1 cellular context compared by ENCODE assay signal in the genomic region with DNA sequence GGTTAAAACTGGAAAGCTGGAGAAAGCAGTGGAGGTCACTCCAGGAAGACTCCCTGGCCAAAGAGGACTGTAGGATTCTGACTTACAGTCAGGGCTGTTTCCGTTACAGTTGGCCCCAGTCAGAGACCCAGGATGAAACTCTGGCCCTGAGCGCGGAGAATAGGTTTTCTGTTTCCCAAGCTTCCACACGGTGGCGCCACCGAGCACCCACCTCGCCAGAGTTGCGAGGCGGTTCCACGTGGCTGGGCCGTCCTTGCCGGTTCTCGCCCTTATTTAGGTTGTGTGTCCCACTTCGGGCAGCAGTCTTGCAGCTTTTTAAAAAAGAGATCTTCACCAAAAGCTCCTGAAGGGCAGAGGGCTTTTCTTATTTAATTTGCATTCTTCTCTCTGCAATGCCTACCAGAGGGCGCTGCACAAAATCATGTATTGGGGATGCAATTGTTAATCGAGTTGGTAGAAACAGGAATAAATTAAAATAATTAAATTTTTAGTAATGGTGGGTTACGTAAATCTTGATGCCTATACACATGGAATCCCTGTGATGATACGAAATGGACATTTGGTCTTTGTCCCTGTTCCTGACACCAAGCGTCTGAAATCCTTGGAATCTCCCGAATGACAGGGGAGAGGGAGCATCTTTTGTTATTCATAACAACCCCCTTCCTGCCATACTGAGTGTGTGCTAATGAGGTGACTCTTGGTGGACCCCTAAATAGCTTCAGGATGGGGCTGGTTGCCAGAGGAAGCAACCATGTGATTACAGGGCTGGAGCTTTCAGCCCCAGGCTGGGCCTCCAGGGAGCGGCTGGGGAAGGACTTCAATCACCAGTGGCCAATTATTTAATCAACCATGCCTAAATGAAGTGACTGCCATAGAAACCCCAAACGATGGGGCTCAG.
A peak's percentile ranks its signal among the peaks of the same experiment; 100 is the strongest.
TF ChIP-seq lines count a peak whose summit lies in the region.

No MANE protein-coding gene starts in this region.

TF ChIP-seq in K562, 482 proteins besides CTCF, POLR2A, EP300 and RAD21 (continues in another document):
- no peak for TF ChIP-seq ZBTB7A (IDR thresholded peaks at IDR 0.05; ENCODE audit: borderline replicate concordance, control insufficient read depth, low read depth, low read length)
- TF ChIP-seq, protein P1, sequence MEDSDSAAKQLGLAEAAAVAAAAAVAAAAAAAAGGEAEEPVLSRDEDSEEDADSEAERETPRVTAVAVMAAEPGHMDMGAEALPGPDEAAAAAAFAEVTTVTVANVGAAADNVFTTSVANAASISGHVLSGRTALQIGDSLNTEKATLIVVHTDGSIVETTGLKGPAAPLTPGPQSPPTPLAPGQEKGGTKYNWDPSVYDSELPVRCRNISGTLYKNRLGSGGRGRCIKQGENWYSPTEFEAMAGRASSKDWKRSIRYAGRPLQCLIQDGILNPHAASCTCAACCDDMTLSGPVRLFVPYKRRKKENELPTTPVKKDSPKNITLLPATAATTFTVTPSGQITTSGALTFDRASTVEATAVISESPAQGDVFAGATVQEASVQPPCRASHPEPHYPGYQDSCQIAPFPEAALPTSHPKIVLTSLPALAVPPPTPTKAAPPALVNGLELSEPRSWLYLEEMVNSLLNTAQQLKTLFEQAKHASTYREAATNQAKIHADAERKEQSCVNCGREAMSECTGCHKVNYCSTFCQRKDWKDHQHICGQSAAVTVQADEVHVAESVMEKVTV (CRISPR knock-in tag; IDR thresholded peaks at IDR 0.05): no peak
- TF ChIP-seq BDP1 (IDR thresholded peaks at IDR 0.05; ENCODE audit: insufficient read depth, insufficient read length): no peak
- TF ChIP-seq, protein P2, sequence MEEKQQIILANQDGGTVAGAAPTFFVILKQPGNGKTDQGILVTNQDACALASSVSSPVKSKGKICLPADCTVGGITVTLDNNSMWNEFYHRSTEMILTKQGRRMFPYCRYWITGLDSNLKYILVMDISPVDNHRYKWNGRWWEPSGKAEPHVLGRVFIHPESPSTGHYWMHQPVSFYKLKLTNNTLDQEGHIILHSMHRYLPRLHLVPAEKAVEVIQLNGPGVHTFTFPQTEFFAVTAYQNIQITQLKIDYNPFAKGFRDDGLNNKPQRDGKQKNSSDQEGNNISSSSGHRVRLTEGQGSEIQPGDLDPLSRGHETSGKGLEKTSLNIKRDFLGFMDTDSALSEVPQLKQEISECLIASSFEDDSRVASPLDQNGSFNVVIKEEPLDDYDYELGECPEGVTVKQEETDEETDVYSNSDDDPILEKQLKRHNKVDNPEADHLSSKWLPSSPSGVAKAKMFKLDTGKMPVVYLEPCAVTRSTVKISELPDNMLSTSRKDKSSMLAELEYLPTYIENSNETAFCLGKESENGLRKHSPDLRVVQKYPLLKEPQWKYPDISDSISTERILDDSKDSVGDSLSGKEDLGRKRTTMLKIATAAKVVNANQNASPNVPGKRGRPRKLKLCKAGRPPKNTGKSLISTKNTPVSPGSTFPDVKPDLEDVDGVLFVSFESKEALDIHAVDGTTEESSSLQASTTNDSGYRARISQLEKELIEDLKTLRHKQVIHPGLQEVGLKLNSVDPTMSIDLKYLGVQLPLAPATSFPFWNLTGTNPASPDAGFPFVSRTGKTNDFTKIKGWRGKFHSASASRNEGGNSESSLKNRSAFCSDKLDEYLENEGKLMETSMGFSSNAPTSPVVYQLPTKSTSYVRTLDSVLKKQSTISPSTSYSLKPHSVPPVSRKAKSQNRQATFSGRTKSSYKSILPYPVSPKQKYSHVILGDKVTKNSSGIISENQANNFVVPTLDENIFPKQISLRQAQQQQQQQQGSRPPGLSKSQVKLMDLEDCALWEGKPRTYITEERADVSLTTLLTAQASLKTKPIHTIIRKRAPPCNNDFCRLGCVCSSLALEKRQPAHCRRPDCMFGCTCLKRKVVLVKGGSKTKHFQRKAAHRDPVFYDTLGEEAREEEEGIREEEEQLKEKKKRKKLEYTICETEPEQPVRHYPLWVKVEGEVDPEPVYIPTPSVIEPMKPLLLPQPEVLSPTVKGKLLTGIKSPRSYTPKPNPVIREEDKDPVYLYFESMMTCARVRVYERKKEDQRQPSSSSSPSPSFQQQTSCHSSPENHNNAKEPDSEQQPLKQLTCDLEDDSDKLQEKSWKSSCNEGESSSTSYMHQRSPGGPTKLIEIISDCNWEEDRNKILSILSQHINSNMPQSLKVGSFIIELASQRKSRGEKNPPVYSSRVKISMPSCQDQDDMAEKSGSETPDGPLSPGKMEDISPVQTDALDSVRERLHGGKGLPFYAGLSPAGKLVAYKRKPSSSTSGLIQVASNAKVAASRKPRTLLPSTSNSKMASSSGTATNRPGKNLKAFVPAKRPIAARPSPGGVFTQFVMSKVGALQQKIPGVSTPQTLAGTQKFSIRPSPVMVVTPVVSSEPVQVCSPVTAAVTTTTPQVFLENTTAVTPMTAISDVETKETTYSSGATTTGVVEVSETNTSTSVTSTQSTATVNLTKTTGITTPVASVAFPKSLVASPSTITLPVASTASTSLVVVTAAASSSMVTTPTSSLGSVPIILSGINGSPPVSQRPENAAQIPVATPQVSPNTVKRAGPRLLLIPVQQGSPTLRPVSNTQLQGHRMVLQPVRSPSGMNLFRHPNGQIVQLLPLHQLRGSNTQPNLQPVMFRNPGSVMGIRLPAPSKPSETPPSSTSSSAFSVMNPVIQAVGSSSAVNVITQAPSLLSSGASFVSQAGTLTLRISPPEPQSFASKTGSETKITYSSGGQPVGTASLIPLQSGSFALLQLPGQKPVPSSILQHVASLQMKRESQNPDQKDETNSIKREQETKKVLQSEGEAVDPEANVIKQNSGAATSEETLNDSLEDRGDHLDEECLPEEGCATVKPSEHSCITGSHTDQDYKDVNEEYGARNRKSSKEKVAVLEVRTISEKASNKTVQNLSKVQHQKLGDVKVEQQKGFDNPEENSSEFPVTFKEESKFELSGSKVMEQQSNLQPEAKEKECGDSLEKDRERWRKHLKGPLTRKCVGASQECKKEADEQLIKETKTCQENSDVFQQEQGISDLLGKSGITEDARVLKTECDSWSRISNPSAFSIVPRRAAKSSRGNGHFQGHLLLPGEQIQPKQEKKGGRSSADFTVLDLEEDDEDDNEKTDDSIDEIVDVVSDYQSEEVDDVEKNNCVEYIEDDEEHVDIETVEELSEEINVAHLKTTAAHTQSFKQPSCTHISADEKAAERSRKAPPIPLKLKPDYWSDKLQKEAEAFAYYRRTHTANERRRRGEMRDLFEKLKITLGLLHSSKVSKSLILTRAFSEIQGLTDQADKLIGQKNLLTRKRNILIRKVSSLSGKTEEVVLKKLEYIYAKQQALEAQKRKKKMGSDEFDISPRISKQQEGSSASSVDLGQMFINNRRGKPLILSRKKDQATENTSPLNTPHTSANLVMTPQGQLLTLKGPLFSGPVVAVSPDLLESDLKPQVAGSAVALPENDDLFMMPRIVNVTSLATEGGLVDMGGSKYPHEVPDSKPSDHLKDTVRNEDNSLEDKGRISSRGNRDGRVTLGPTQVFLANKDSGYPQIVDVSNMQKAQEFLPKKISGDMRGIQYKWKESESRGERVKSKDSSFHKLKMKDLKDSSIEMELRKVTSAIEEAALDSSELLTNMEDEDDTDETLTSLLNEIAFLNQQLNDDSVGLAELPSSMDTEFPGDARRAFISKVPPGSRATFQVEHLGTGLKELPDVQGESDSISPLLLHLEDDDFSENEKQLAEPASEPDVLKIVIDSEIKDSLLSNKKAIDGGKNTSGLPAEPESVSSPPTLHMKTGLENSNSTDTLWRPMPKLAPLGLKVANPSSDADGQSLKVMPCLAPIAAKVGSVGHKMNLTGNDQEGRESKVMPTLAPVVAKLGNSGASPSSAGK (IDR thresholded peaks at IDR 0.05): peak; percentile 96
- TF ChIP-seq MAFK (IDR thresholded peaks at IDR 0.05; ENCODE audit: low read length): no peak
- no peak for TF ChIP-seq MAFF (IDR thresholded peaks at IDR 0.05; ENCODE audit: low read length)
- no peak for TF ChIP-seq CSDE1 (IDR thresholded peaks at IDR 0.05)
- peak; percentile 66 for TF ChIP-seq CXXC5 (CRISPR knock-in tag; IDR thresholded peaks at IDR 0.05)
- TF ChIP-seq ZSCAN29 (IDR thresholded peaks at IDR 0.05): no peak
- no peak for TF ChIP-seq DACH1 (IDR thresholded peaks at IDR 0.05; ENCODE audit: partially characterized antibody)
- TF ChIP-seq, protein P3, sequence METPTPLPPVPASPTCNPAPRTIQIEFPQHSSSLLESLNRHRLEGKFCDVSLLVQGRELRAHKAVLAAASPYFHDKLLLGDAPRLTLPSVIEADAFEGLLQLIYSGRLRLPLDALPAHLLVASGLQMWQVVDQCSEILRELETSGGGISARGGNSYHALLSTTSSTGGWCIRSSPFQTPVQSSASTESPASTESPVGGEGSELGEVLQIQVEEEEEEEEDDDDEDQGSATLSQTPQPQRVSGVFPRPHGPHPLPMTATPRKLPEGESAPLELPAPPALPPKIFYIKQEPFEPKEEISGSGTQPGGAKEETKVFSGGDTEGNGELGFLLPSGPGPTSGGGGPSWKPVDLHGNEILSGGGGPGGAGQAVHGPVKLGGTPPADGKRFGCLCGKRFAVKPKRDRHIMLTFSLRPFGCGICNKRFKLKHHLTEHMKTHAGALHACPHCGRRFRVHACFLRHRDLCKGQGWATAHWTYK (CRISPR knock-in tag; IDR thresholded peaks at IDR 0.05): no peak
- TF ChIP-seq MYBL2 (IDR thresholded peaks at IDR 0.05; ENCODE audit: low read depth): no peak
- TF ChIP-seq MYBL2 (CRISPR knock-in tag; IDR thresholded peaks at IDR 0.05; ENCODE audit: borderline replicate concordance): no peak
- TF ChIP-seq MBD2 (IDR thresholded peaks at IDR 0.05; ENCODE audit: borderline replicate concordance, low read depth): no peak
- no peak for TF ChIP-seq ATF1 (CRISPR knock-in tag; IDR thresholded peaks at IDR 0.05)
- TF ChIP-seq ATF1 (tag; IDR thresholded peaks at IDR 0.05): 0 out of 2 replicates have a peak, but pooled peaks have one; percentile 12
- no peak for TF ChIP-seq THRAP3 (IDR thresholded peaks at IDR 0.05; ENCODE audit: borderline replicate concordance)
- peak; percentile 87 for TF ChIP-seq MYC (IDR thresholded peaks at IDR 0.05; ENCODE audit: low read depth, low read length)
- no peak for TF ChIP-seq MYC (CRISPR knock-in tag; IDR thresholded peaks at IDR 0.05; ENCODE audit: borderline replicate concordance, low read depth)
- TF ChIP-seq, protein P4, sequence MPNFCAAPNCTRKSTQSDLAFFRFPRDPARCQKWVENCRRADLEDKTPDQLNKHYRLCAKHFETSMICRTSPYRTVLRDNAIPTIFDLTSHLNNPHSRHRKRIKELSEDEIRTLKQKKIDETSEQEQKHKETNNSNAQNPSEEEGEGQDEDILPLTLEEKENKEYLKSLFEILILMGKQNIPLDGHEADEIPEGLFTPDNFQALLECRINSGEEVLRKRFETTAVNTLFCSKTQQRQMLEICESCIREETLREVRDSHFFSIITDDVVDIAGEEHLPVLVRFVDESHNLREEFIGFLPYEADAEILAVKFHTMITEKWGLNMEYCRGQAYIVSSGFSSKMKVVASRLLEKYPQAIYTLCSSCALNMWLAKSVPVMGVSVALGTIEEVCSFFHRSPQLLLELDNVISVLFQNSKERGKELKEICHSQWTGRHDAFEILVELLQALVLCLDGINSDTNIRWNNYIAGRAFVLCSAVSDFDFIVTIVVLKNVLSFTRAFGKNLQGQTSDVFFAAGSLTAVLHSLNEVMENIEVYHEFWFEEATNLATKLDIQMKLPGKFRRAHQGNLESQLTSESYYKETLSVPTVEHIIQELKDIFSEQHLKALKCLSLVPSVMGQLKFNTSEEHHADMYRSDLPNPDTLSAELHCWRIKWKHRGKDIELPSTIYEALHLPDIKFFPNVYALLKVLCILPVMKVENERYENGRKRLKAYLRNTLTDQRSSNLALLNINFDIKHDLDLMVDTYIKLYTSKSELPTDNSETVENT (CRISPR knock-in tag; IDR thresholded peaks at IDR 0.05): no peak
- TF ChIP-seq ZNF12 (CRISPR knock-in tag; IDR thresholded peaks at IDR 0.05): no peak
- TF ChIP-seq, protein P5, sequence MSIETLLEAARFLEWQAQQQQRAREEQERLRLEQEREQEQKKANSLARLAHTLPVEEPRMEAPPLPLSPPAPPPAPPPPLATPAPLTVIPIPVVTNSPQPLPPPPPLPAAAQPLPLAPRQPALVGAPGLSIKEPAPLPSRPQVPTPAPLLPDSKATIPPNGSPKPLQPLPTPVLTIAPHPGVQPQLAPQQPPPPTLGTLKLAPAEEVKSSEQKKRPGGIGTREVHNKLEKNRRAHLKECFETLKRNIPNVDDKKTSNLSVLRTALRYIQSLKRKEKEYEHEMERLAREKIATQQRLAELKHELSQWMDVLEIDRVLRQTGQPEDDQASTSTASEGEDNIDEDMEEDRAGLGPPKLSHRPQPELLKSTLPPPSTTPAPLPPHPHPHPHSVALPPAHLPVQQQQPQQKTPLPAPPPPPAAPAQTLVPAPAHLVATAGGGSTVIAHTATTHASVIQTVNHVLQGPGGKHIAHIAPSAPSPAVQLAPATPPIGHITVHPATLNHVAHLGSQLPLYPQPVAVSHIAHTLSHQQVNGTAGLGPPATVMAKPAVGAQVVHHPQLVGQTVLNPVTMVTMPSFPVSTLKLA (conservative IDR thresholded peaks at IDR 0.05): peak; percentile 75 to 76
- TF ChIP-seq CC2D1A (IDR thresholded peaks at IDR 0.05): no peak
- TF ChIP-seq, protein P6, sequence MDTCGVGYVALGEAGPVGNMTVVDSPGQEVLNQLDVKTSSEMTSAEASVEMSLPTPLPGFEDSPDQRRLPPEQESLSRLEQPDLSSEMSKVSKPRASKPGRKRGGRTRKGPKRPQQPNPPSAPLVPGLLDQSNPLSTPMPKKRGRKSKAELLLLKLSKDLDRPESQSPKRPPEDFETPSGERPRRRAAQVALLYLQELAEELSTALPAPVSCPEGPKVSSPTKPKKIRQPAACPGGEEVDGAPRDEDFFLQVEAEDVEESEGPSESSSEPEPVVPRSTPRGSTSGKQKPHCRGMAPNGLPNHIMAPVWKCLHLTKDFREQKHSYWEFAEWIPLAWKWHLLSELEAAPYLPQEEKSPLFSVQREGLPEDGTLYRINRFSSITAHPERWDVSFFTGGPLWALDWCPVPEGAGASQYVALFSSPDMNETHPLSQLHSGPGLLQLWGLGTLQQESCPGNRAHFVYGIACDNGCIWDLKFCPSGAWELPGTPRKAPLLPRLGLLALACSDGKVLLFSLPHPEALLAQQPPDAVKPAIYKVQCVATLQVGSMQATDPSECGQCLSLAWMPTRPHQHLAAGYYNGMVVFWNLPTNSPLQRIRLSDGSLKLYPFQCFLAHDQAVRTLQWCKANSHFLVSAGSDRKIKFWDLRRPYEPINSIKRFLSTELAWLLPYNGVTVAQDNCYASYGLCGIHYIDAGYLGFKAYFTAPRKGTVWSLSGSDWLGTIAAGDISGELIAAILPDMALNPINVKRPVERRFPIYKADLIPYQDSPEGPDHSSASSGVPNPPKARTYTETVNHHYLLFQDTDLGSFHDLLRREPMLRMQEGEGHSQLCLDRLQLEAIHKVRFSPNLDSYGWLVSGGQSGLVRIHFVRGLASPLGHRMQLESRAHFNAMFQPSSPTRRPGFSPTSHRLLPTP (IDR thresholded peaks at IDR 0.05; ENCODE audit: borderline replicate concordance, extremely low read depth, insufficient read length): no peak
- no peak for TF ChIP-seq ZNF324 (CRISPR knock-in tag; IDR thresholded peaks at IDR 0.05)
- TF ChIP-seq, protein P7, sequence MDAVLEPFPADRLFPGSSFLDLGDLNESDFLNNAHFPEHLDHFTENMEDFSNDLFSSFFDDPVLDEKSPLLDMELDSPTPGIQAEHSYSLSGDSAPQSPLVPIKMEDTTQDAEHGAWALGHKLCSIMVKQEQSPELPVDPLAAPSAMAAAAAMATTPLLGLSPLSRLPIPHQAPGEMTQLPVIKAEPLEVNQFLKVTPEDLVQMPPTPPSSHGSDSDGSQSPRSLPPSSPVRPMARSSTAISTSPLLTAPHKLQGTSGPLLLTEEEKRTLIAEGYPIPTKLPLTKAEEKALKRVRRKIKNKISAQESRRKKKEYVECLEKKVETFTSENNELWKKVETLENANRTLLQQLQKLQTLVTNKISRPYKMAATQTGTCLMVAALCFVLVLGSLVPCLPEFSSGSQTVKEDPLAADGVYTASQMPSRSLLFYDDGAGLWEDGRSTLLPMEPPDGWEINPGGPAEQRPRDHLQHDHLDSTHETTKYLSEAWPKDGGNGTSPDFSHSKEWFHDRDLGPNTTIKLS (IDR thresholded peaks at IDR 0.05; ENCODE audit: borderline replicate concordance, low read depth): peak; percentile 73
- TF ChIP-seq, protein P8, sequence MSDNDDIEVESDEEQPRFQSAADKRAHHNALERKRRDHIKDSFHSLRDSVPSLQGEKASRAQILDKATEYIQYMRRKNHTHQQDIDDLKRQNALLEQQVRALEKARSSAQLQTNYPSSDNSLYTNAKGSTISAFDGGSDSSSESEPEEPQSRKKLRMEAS (CRISPR knock-in tag; IDR thresholded peaks at IDR 0.05): peak; percentile 86
